Comparison of ENCODE assay signal across 15 cellular contexts in the genomic region with DNA sequence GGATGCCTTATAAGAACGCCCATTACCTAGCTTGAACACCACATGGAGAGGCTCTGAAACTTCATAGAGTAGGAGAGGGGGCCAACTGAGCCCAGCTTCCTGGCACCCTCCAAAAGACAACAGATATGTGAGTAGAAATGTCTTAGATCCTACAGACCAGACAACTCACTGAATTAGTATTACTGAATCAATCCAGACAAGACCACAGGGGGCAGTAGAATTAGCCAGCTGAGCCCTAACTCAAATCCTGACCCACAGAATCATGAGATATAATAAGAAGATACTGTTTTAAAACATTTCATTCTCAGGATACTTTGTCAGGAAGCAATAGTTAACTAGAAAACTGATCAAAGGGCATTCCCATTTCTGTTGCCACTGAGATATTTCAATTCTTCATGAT. TPM values are rescaled to one million over a fixed set of nuclear protein-coding genes. Genes with fewer than 3 reads are reported as not detected.
A peak's percentile ranks its signal among the peaks of the same experiment; 100 is the strongest.
DNase-seq lines count a peak whose midpoint lies in the region; ATAC-seq, FAIRE-seq and TF ChIP-seq lines count a peak whose summit lies in the region.
"Had no signal": no experiment of that assay in that cellular context is flagged by ENCODE, and none has a peak within 500 bp of the region (broad histone marks: within the 10 kb centered on the region; RNA-seq: fewer than 3 reads in every experiment).

No MANE protein-coding gene starts in this region.

- dilution Hi-C loops in mammary epithelial cell (cut with HindIII; ENCODE audit: low sequenced_read_pairs), result no loop called here
- dilution Hi-C loops in keratinocyte (cut with MboI; ENCODE audit: extremely low pct_ligation_motif_present, low sequenced_read_pairs), result no loop called here

- no peaks in the 10 kb centered on the region for H3K27me3 Mint-ChIP-seq in Calu3 (ENCODE audit: unreplicated experiment)

- CTCF ChIA-PET in Calu3 (lab: Charles Lee), result no interaction called here
- CTCF ChIA-PET in mammary epithelial cell (lab: Charles Lee; ENCODE audit: low non-redundant PET), result no interaction called here

- no peaks in the 10 kb centered on the region for H3K9me3 Mint-ChIP-seq in Calu3 (ENCODE audit: low read depth, unreplicated experiment)

- H3K4me1 Mint-ChIP-seq in Calu3 (ENCODE audit: low read depth, unreplicated experiment), result no peaks in the 10 kb centered on the region
- H3K4me1 Mint-ChIP-seq: T-cell had no signal

- peak; percentile 12 for TF ChIP-seq CTCF in Calu3 (IDR thresholded peaks at IDR 0.05; ENCODE audit: unreplicated experiment)
- 0 out of 2 replicates have a peak, but pooled peaks have one; percentile 24 for TF ChIP-seq CTCF in KMS-11 (conservative IDR thresholded peaks at IDR 0.05; ENCODE audit: low read depth, low read length)
- peak; percentile 19 to 24 for TF ChIP-seq CTCF in mammary epithelial cell (conservative IDR thresholded peaks at IDR 0.05 in 1 of 2, IDR thresholded peaks at IDR 0.05 in 1 of 2; ENCODE audit: extremely low read depth in 1 of 2, insufficient read depth in 1 of 2, low read depth in 1 of 2, low read length in 2 of 2)
- peak in 2 of 3 experiments; percentile 17 for TF ChIP-seq CTCF in keratinocyte (optimal IDR thresholded peaks at IDR 0.05 in 1 of 3, IDR thresholded peaks at IDR 0.05 in 1 of 3, conservative IDR thresholded peaks at IDR 0.05 in 1 of 3; ENCODE audit: extremely low read depth in 1 of 3, insufficient read depth in 2 of 3, low read length in 3 of 3)

- no peak for DNase-seq in Calu3
- DNase-seq in mammary epithelial cell, result no peak
- no peak for DNase-seq in keratinocyte (ENCODE audit: low read depth, low spot score)
- DNase-seq in DMS 273 treated with DMSO at 0.1 percent for 48 hours (lab: John Stamatoyannopoulos, UW), result no peak
- DNase-seq: activated CD8-positive, alpha-beta memory T cell treated with anti-CD3 and anti-CD28 coated beads, Interleukin-2, amount 50 U/mL, for 48 hours; central memory CD4-positive, alpha-beta T cell; GDM1; left ventricle myocardium superior; NCI-H1105 treated with DMSO at 0.1 percent for 48 hours; T-cell had no signal

- no peak overlapping the region for H2AFZ ChIP-seq in KMS-11 (ENCODE audit: low read depth)
- H2AFZ ChIP-seq in mammary epithelial cell (ENCODE audit: low read depth, low read length), result no peak overlapping the region
- H2AFZ ChIP-seq in keratinocyte (ENCODE audit: control insufficient read depth, low read length), result no peak overlapping the region
- H2AFZ ChIP-seq: hepatocyte had no signal

- no TSS peak for BruUV-seq in Calu3 (replicated peaks; lab: Mats Ljungman, UMichigan)
- BruUV-seq in mammary epithelial cell (replicated peaks; lab: Mats Ljungman, UMichigan), result no TSS peak

- no peaks in the 10 kb centered on the region for H4K20me1 ChIP-seq in KMS-11 (ENCODE audit: insufficient read depth)
- no peaks in the 10 kb centered on the region for H4K20me1 ChIP-seq in mammary epithelial cell (ENCODE audit: insufficient read depth, low read length)
- no peaks in the 10 kb centered on the region for H4K20me1 ChIP-seq in keratinocyte (ENCODE audit: control insufficient read depth, extremely low read depth, insufficient read depth, low read length)

- H3K27ac ChIP-seq in KMS-11 (no peak overlapping the region), mammary epithelial cell (ENCODE audit: insufficient read depth, low read depth, low read length) (no peak overlapping the region), keratinocyte (ENCODE audit: control insufficient read depth, insufficient read depth, low read length) (no peak overlapping the region)
- H3K27ac ChIP-seq: hepatocyte had no signal

- no peaks in the 10 kb centered on the region for H3K9me1 ChIP-seq in keratinocyte (ENCODE audit: control insufficient read depth, extremely low read depth, insufficient read depth, low read length)

- no peak for FAIRE-seq in keratinocyte (lab: Jason Lieb, UNC)

- H3K9me3 ChIP-seq in mammary epithelial cell (replicated peaks; ENCODE audit: insufficient read depth, low read length) (no peaks in the 10 kb centered on the region), keratinocyte (ENCODE audit: control insufficient read depth, low read depth, low read length) (no peaks in the 10 kb centered on the region)

- H3K79me2 ChIP-seq in KMS-11 (ENCODE audit: insufficient read depth, low read depth), result no peaks in the 10 kb centered on the region
- no peaks in the 10 kb centered on the region for H3K79me2 ChIP-seq in mammary epithelial cell (ENCODE audit: insufficient read depth, low read length)
- no peaks in the 10 kb centered on the region for H3K79me2 ChIP-seq in keratinocyte (ENCODE audit: control insufficient read depth, insufficient read depth, low read length)
- H3K79me2 ChIP-seq: hepatocyte had no signal

- H3K4me1 ChIP-seq in KMS-11 (ENCODE audit: low read depth, poor library complexity, severe bottlenecking) (no peaks in the 10 kb centered on the region), mammary epithelial cell (ENCODE audit: insufficient read depth, low read length) (no peaks in the 10 kb centered on the region), keratinocyte (ENCODE audit: control insufficient read depth, extremely low read depth, insufficient read depth, low read length) (no peaks in the 10 kb centered on the region)

- H3K36me3 Mint-ChIP-seq in Calu3 (ENCODE audit: insufficient read depth, unreplicated experiment), result no peaks in the 10 kb centered on the region
- H3K36me3 Mint-ChIP-seq: activated naive CD8-positive, alpha-beta T cell; T-cell had no signal

- H3K36me3 ChIP-seq in KMS-11 (ENCODE audit: insufficient read depth), result no peaks in the 10 kb centered on the region
- H3K36me3 ChIP-seq in mammary epithelial cell (ENCODE audit: insufficient read depth, low read length), result no peaks in the 10 kb centered on the region
- H3K36me3 ChIP-seq in keratinocyte (ENCODE audit: control insufficient read depth in 2 of 2, extremely low read depth in 1 of 2, insufficient read depth in 2 of 2, low read length in 2 of 2), result no peaks in the 10 kb centered on the region

- ATAC-seq in GM18498 (IDR thresholded peaks at IDR 0.05; ENCODE audit: unreplicated experiment) (no peak), GM21576 (IDR thresholded peaks at IDR 0.05; ENCODE audit: unreplicated experiment) (no peak)
- ATAC-seq: left ventricle myocardium superior, T-cell had no signal

- intact Hi-C loops in Calu3 (cut with micrococcal nuclease; ENCODE audit: unreplicated experiment) (no loop called here), mammary epithelial cell (cut with micrococcal nuclease) (no loop called here)

- no peaks in the 10 kb centered on the region for H3K27me3 ChIP-seq in KMS-11 (ENCODE audit: insufficient read depth, low read depth)
- no peaks in the 10 kb centered on the region for H3K27me3 ChIP-seq in mammary epithelial cell (ENCODE audit: insufficient read depth, low read length)
- no peaks in the 10 kb centered on the region for H3K27me3 ChIP-seq in keratinocyte (ENCODE audit: control insufficient read depth, extremely low read depth, insufficient read depth, low read length)
- H3K27me3 ChIP-seq: hepatocyte had no signal

- in situ Hi-C loops in mammary epithelial cell (cut with MboI; ENCODE audit: low sequenced_read_pairs in 2 of 2), result no loop called here

- H3K9ac ChIP-seq in KMS-11 (no peak overlapping the region), mammary epithelial cell (ENCODE audit: insufficient read depth, low read length) (no peak overlapping the region), keratinocyte (ENCODE audit: control insufficient read depth, extremely low read depth, insufficient read depth, low read length) (no peak overlapping the region)

- H3K27ac Mint-ChIP-seq in Calu3 (ENCODE audit: unreplicated experiment), result no peak overlapping the region
- H3K27ac Mint-ChIP-seq: activated naive CD8-positive, alpha-beta T cell; T-cell had no signal

- no peak overlapping the region for H3K4me3 Mint-ChIP-seq in Calu3 (ENCODE audit: low read depth, unreplicated experiment)
- H3K4me3 Mint-ChIP-seq: activated naive CD8-positive, alpha-beta T cell; T-cell had no signal

- no peak overlapping the region for H3K4me3 ChIP-seq in KMS-11 (IDR thresholded peaks at IDR 0.05; ENCODE audit: insufficient read depth, low read depth, low read length)
- H3K4me3 ChIP-seq in mammary epithelial cell (replicated peaks in 1 of 3; ENCODE audit: insufficient read depth in 1 of 3, low read depth in 2 of 3, low read length in 3 of 3), result no peak overlapping the region
- H3K4me3 ChIP-seq in keratinocyte (ENCODE audit: control insufficient read depth in 2 of 3, extremely low read depth in 1 of 3, insufficient read depth in 2 of 3, low read depth in 1 of 3, low read length in 3 of 3), result no peak overlapping the region
- H3K4me3 ChIP-seq: hepatocyte had no signal

- WGBS in mammary epithelial cell (ENCODE audit: low coverage, missing lambda C conversion rate), result 60% methylated on average over 1 of the region's 1 CpG

- H3K4me2 ChIP-seq in KMS-11 (no peak overlapping the region), mammary epithelial cell (ENCODE audit: insufficient read depth, low read depth, low read length) (no peak overlapping the region), keratinocyte (ENCODE audit: control insufficient read depth, extremely low read depth, insufficient read depth, low read depth, low read length) (no peak overlapping the region)
- H3K4me2 ChIP-seq: hepatocyte had no signal

RNA-seq across cellular contexts. Expression of a gene that starts 45.8 kb away (rescaled TPM):
- total RNA-seq in Calu3 (2022) (16.9 and 20.6 TPM in 2 replicates), mammary epithelial cell (10 to 100 TPM; 34.8 to 37.2 TPM)
- polyA plus RNA-seq in mammary epithelial cell (17.6 TPM), keratinocyte (21.2 to 44.3 TPM (median 25.2 TPM) in 3 replicates)
- polyA minus RNA-seq in mammary epithelial cell (2.6 TPM), keratinocyte (2.3 to 16.9 TPM (median 11.9 TPM) in 3 replicates)
- polyA plus RNA-seq in keratinocyte (2011; ENCODE audit: low read depth), result 34.9 TPM
- 25.5 and 52.3 TPM in 2 replicates for polyA plus RNA-seq in keratinocyte (2011; cell fraction: cytosol; rRNA removed)
- polyA plus RNA-seq in keratinocyte (2011; cell fraction: nucleus; rRNA removed), result 13.3 and 19.3 TPM in 2 replicates
- 31.6 and 44.8 TPM in 2 replicates for polyA plus RNA-seq in keratinocyte (2012; ENCODE audit: low replicate concordance)
- 6.1 TPM for polyA minus RNA-seq in keratinocyte (2011; cell fraction: cytosol; rRNA and poly(A)+ RNA removed)
- 5.3 and 12.1 TPM in 2 replicates for polyA minus RNA-seq in keratinocyte (2011; cell fraction: nucleus; rRNA and poly(A)+ RNA removed)
